ENCODE assay signal across 8 cellular contexts in genomic region chr2:203683932-203684556, GRCh38. TPM values are rescaled to one million over a fixed set of nuclear protein-coding genes. Genes with fewer than 3 reads are reported as not detected.
DNase-seq lines count a peak whose midpoint lies in the region; ATAC-seq and TF ChIP-seq lines count a peak whose summit lies in the region.

No MANE protein-coding gene starts in this region.

- DNase-seq in activated T-cell treated with anti-CD3 and anti-CD28 coated beads for 48 hours (ENCODE audit: low read depth) = peak; percentile 12
- no peak for DNase-seq in activated T-cell treated with anti-CD3 and anti-CD28 coated beads for 4 hours
- DNase-seq in SJSA1 (ENCODE audit: low read depth in 1 of 2, low spot score in 2 of 2) = peak; percentile 52 to 60
- DNase-seq in right cardiac atrium = peak in 1 of 3 donors; percentile 33
- no peak for DNase-seq in thyroid gland
- DNase-seq in Ammon's horn (ENCODE audit: low spot score) = no peak
- DNase-seq in NCI-H1105 treated with DMSO at 0.1 percent for 48 hours (lab: John Stamatoyannopoulos, UW) = no peak

- intact Hi-C loops in right cardiac atrium (cut with DNase I) = loop anchor here in 2 of 4 donors (10.0 kb wide), 2 partner anchors 101 to 121 kb away; no protein-coding TSS in a partner anchor
- intact Hi-C loops in thyroid gland (cut with DNase I) = no loop called here

- no peaks in the 10 kb centered on the region for H3K27me3 ChIP-seq in SJSA1 (replicated peaks)
- H3K27me3 ChIP-seq in right cardiac atrium (ENCODE audit: control insufficient read depth, insufficient read depth) = no peaks in the 10 kb centered on the region
- H3K27me3 ChIP-seq in thyroid gland = no peaks in the 10 kb centered on the region

- H3K4me1 ChIP-seq in SJSA1 (replicated peaks) = peaks cover 43% of the 10 kb centered on the region
- peaks cover 22% of the 10 kb centered on the region for H3K4me1 ChIP-seq in right cardiac atrium (ENCODE audit: control insufficient read depth, insufficient read depth, low read length)
- H3K4me1 ChIP-seq in thyroid gland = peaks cover 15 to 42% of the 10 kb centered on the region in 2 donors

- ATAC-seq in HG02759 (IDR thresholded peaks at IDR 0.05; ENCODE audit: unreplicated experiment) = peak; percentile 89
- peak in 1 of 2 donors; percentile 47 for ATAC-seq in right cardiac atrium

- TF ChIP-seq CTCF in thyroid gland (IDR thresholded peaks at IDR 0.05) = no peak

- H3K9me3 ChIP-seq in SJSA1 (replicated peaks) (no peaks in the 10 kb centered on the region), right cardiac atrium (ENCODE audit: control insufficient read depth, low read length) (no peaks in the 10 kb centered on the region), thyroid gland (no peaks in the 10 kb centered on the region)

- TF ChIP-seq POLR2A in thyroid gland (IDR thresholded peaks at IDR 0.05) = no peak

- H3K4me3 ChIP-seq in SJSA1 (no peak overlapping the region), right cardiac atrium (ENCODE audit: low read length) (no peak overlapping the region), thyroid gland (replicated peaks in 1 of 3) (no peak overlapping the region)

- peak overlapping the region; percentile 89 for H3K27ac ChIP-seq in SJSA1
- peak overlapping the region; percentile 96 for H3K27ac ChIP-seq in right cardiac atrium (ENCODE audit: low read length)
- peak overlapping the region in 2 of 3 donors; percentile 54 to 63 for H3K27ac ChIP-seq in thyroid gland

- 88% methylated on average over 1 of the region's 1 CpG for WGBS in right cardiac atrium
- 94 to 100% methylated on average over 1 of the region's 1 CpG for WGBS in thyroid gland, 2 donors

- H3K36me3 ChIP-seq in SJSA1 (no peaks in the 10 kb centered on the region), thyroid gland (no peaks in the 10 kb centered on the region)

RNA-seq across cellular contexts. Expression of gene CD28, which starts 22.4 kb away (rescaled TPM):
- not detected in 2 replicates for total RNA-seq in SJSA1 (2014; rRNA removed; shearing (Covaris generic))
- 1 to 10 TPM in 2 of 4 donors, under 1 TPM in 2; 0.64 to 1.5 (median 0.89) TPM for total RNA-seq in right cardiac atrium
- 0.14 TPM for polyA plus RNA-seq in right cardiac atrium
- 1 to 10 TPM in 1 of 4 donors, under 1 TPM in 3; 0.20 to 1.3 (median 0.51) TPM for total RNA-seq in thyroid gland

Comparison
In these comparisons a context has a peak if more than half of its experiments do, and no peak if none do; other contexts are left out.
1. DNase-seq: peak in activated T-cell treated with anti-CD3 and anti-CD28 coated beads for 48 hours (single experiment) and SJSA1 (2 of 2); none in activated T-cell treated with anti-CD3 and anti-CD28 coated beads for 4 hours (single experiment), thyroid gland (0 of 2), Ammon's horn (single experiment) and NCI-H1105 treated with DMSO at 0.1 percent for 48 hours (single experiment).
2. Peak in every context shown above with its lines, with median percentiles within 50 percentile points of each other: H3K27ac ChIP-seq.